ENCODE assay signal across 8 cellular contexts in the genomic region with DNA sequence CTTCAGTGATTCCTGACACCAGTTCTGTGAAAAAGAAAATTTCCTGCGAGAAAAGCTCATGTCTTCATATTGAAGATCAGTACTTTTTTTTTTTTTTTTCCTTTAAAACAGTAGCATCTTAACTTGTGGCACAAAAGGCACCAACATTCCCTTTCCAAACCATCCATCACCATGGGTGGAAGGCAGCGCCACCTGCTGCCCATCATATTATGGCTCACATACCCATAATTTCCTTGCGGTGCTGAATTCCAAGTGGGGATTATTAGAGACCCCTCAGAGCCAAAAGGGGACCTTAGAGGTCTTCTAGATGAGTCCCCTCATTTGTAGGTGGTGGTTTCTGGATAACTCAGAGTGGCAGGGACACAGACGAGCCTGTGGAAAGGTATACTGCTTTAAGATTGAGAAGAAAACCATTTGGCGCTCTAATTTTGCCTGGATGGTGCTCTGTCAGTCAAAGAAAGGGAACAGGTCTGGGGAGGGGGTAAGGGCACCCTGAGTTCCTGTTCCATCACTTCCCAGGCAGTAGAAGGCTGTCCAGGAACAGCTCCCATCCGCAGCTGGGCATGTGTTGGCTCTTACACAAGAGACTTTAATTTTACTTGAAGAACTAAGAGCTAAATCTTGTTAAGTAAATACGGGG. TPM values are rescaled to one million over a fixed set of nuclear protein-coding genes. Genes with fewer than 3 reads are reported as not detected.
DNase-seq lines count a peak whose midpoint lies in the region; ATAC-seq and TF ChIP-seq lines count a peak whose summit lies in the region.

No MANE protein-coding gene starts in this region.

- H3K4me3 ChIP-seq in heart right ventricle (no peak overlapping the region), sigmoid colon (no peak overlapping the region)

- TF ChIP-seq CTCF in heart right ventricle (IDR thresholded peaks at IDR 0.05) (peak; percentile 46 to 88 (median 81)), sigmoid colon (IDR thresholded peaks at IDR 0.05) (peak; percentile 46 to 89 (median 60))

- H3K27me3 ChIP-seq in heart right ventricle (no peaks in the 10 kb centered on the region), sigmoid colon (no peaks in the 10 kb centered on the region)

- peak; percentile 53 for DNase-seq in activated gamma-delta T cell treated with Interleukin-2 at 50 U/mL for 16 hours
- no peak for DNase-seq in activated gamma-delta T cell (lab: John Stamatoyannopoulos, UW)
- peak; percentile 6 for DNase-seq in NCI-H510A (lab: John Stamatoyannopoulos, UW)
- peak; percentile 21 for DNase-seq in activated effector memory CD4-positive, alpha-beta T cell treated with Interleukin-2 at 50 U/mL for 16 hours
- peak; percentile 39 to 47 for DNase-seq in heart right ventricle
- DNase-seq in sigmoid colon = peak; percentile 79

- H3K27ac ChIP-seq in heart right ventricle (peak overlapping the region in 2 of 10 donors; percentile 61 to 76), sigmoid colon (peak overlapping the region in 2 of 4 donors; percentile 0 to 18)

- H3K9me3 ChIP-seq in heart right ventricle = no peaks in the 10 kb centered on the region
- H3K9me3 ChIP-seq in sigmoid colon = no peaks in the 10 kb centered on the region

- no peak for TF ChIP-seq POLR2A in sigmoid colon (IDR thresholded peaks at IDR 0.05)

- TF ChIP-seq EP300 in sigmoid colon (IDR thresholded peaks at IDR 0.05) = no peak

- H3K4me1 ChIP-seq in heart right ventricle (peaks cover 13 to 66% (median 30%) of the 10 kb centered on the region in 9 donors), sigmoid colon (peaks cover 0 to 12% (median 3%) of the 10 kb centered on the region in 4 donors)

- ATAC-seq in heart right ventricle (peak in 1 of 8 donors; percentile 37), GM21447 (IDR thresholded peaks at IDR 0.05; ENCODE audit: unreplicated experiment) (no peak), GM18867 (IDR thresholded peaks at IDR 0.05; ENCODE audit: unreplicated experiment) (no peak)

- intact Hi-C loops in heart right ventricle (cut with DNase I) (loop anchor here in 4 of 10 donors (5.0 to 10.0 kb wide), 2 partner anchors 81 to 192 kb away; partner anchors contain the start of gene CD300LG (in 1 of the 4)), sigmoid colon (cut with DNase I) (no loop called here)

- H3K36me3 ChIP-seq in heart right ventricle (peaks cover 0 to 67% (median 37%) of the 10 kb centered on the region in 9 donors), sigmoid colon (peaks cover 16 to 50% (median 23%) of the 10 kb centered on the region in 4 donors)

- 65 to 68% methylated on average over 7 of the region's 7 CpGs for WGBS in heart right ventricle, 2 donors
- 70 to 72% methylated on average over 7 of the region's 7 CpGs for WGBS in sigmoid colon, 2 donors

RNA-seq across cellular contexts. Expression of gene SOST, which starts 7.9 kb away (rescaled TPM):
- total RNA-seq in heart right ventricle = under 1 TPM in 1 of 10 donors, not detected in 9; 0.14 TPM
- under 1 TPM in 1 of 2 donors, not detected in 1; 0.03 TPM for polyA plus RNA-seq in heart right ventricle
- not detected for total RNA-seq in sigmoid colon
- not detected for polyA plus RNA-seq in sigmoid colon

RNA-seq across cellular contexts. Expression of gene DUSP3, which starts 12.2 kb away (rescaled TPM):
- total RNA-seq in heart right ventricle = 100 to 1,000 TPM; 222 to 359 (median 297) TPM
- polyA plus RNA-seq in heart right ventricle = 100 to 1,000 TPM; 119 to 371 TPM
- total RNA-seq in sigmoid colon = 100 to 1,000 TPM in 3 of 4 donors, 10 to 100 TPM in 1; 70.4 to 140 (median 120) TPM
- 10 to 100 TPM; 32.3 to 57.1 (median 47.2) TPM for polyA plus RNA-seq in sigmoid colon

RNA-seq across cellular contexts. Expression of gene CFAP97D1, which starts 13.7 kb away (rescaled TPM):
- total RNA-seq in heart right ventricle (under 1 TPM in 3 of 10 donors, not detected in 7; 0.07 to 0.09 (median 0.09) TPM), sigmoid colon (not detected)
- polyA plus RNA-seq in heart right ventricle (not detected), sigmoid colon (not detected)
